Comparison of ENCODE assay signal across 9 cellular contexts in genomic region chr1:231625975-231626534, GRCh38. TPM values are rescaled to one million over a fixed set of nuclear protein-coding genes. Genes with fewer than 3 reads are reported as not detected.
DNase-seq lines count a peak whose midpoint lies in the region; FAIRE-seq and TF ChIP-seq lines count a peak whose summit lies in the region.
"Had no signal": no experiment of that assay in that cellular context is flagged by ENCODE, and none has a peak within 500 bp of the region (broad histone marks: within the 10 kb centered on the region; RNA-seq: fewer than 3 reads in every experiment).

No MANE protein-coding gene starts in this region.

- no peak overlapping the region for H3K9ac ChIP-seq in iPS-15b (ENCODE audit: low read depth, low read length)
- peak overlapping the region in 1 of 2 donors; percentile 44 for H3K9ac ChIP-seq in stomach smooth muscle (ENCODE audit: low read length in 2 of 2)

- H3K9me3 ChIP-seq in iPS-15b (ENCODE audit: control insufficient read depth, insufficient read depth, low read length) (no peaks in the 10 kb centered on the region), stomach smooth muscle (ENCODE audit: control insufficient read depth in 2 of 2, low read length in 2 of 2) (no peaks in the 10 kb centered on the region)

- H3K4me3 ChIP-seq in iPS-15b (ENCODE audit: low read depth, low read length) (peak overlapping the region; percentile 62), stomach smooth muscle (ENCODE audit: low read length in 2 of 2) (peak overlapping the region; percentile 64 to 76)

- in situ Hi-C loops in GM13977 (cut with MboI; ENCODE audit: low pct_unique_long_range_greater_than_20kb, low sequenced_read_pairs, unreplicated experiment) (no loop called here), G401 (cut with HindIII; ENCODE audit: low sequenced_read_pairs) (no loop called here)

- FAIRE-seq in HTR-8/SVneo (lab: Jason Lieb, UNC): no peak

- H3K36me3 ChIP-seq in iPS-15b (ENCODE audit: control insufficient read depth, insufficient read depth, low read length) (no peaks in the 10 kb centered on the region), stomach smooth muscle (ENCODE audit: control insufficient read depth in 2 of 2, insufficient read depth in 2 of 2, low read length in 2 of 2) (no peaks in the 10 kb centered on the region)

- peaks cover 16% of the 10 kb centered on the region for H3K27me3 ChIP-seq in iPS-15b (ENCODE audit: control insufficient read depth, insufficient read depth, low read length)
- H3K27me3 ChIP-seq in stomach smooth muscle (ENCODE audit: control insufficient read depth in 1 of 2, insufficient read depth in 2 of 2, low read length in 2 of 2): peaks cover 0 to 12% of the 10 kb centered on the region in 2 donors

- TF ChIP-seq CTCF in VCaP (conservative IDR thresholded peaks at IDR 0.05): no peak
- no peak for TF ChIP-seq CTCF in GM13977 (IDR thresholded peaks at IDR 0.05; ENCODE audit: extremely low read depth, insufficient read depth, missing control alignments)

- DNase-seq in NCI-H2171 treated with DMSO at 0.1 percent for 48 hours (lab: John Stamatoyannopoulos, UW) (peak; percentile 43), NCI-H2171 (lab: John Stamatoyannopoulos, UW) (no peak), GM13977 (ENCODE audit: low spot score) (no peak), HTR-8/SVneo (ENCODE audit: insufficient read length, low spot score) (no peak), G401 (ENCODE audit: low spot score) (no peak)

- H3K27ac ChIP-seq in VCaP: peak overlapping the region; percentile 75; the same call in 1 of the 2 replicates
- no peak overlapping the region for H3K27ac ChIP-seq in stomach smooth muscle (ENCODE audit: low read length)
- H3K27ac ChIP-seq: C4-2B had no signal

- H3K4me1 ChIP-seq in iPS-15b (ENCODE audit: control insufficient read depth, insufficient read depth, low read length): no peaks in the 10 kb centered on the region
- H3K4me1 ChIP-seq in stomach smooth muscle (ENCODE audit: control insufficient read depth, insufficient read depth, low read length): peaks cover 17% of the 10 kb centered on the region

RNA-seq across cellular contexts. Expression of gene DISC1, which starts 0.5 kb away (rescaled TPM):
- 3.1 and 6.1 TPM in 2 replicates for total RNA-seq in G401 (2014; rRNA removed; shearing (Covaris generic))
